1 cellular context compared by ENCODE assay signal in the genomic region with DNA sequence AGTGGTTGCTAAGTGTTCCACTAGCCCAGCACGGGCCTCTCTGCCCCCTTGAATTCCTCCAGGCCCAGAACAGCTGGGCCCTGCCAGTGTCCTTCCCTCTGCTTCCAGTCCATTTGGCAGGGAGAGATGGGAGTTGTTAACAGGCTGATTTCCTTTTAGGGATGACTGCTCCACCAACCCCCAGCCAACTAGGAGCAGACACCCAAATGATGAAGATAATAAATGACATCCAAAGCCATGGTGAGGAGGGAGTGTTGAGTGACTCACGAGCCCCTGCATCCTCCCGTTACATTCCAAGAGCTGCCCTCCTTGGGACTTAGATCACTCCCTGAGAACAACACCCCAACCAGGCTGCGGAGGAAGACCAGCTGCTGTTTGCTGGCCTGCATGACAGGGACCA.
TF ChIP-seq lines count a peak whose summit lies in the region.

No MANE protein-coding gene starts in this region.

TF ChIP-seq in GM23338, 12 proteins besides CTCF, POLR2A, EP300 and RAD21 (continued from another document):
- no peak for TF ChIP-seq REST (IDR thresholded peaks at IDR 0.05; ENCODE audit: unreplicated experiment)
- no peak for TF ChIP-seq POLR2AphosphoS5 (IDR thresholded peaks at IDR 0.05; ENCODE audit: low read depth)
- no peak for TF ChIP-seq NANOG (IDR thresholded peaks at IDR 0.05; ENCODE audit: borderline replicate concordance)
- TF ChIP-seq, protein P1, sequence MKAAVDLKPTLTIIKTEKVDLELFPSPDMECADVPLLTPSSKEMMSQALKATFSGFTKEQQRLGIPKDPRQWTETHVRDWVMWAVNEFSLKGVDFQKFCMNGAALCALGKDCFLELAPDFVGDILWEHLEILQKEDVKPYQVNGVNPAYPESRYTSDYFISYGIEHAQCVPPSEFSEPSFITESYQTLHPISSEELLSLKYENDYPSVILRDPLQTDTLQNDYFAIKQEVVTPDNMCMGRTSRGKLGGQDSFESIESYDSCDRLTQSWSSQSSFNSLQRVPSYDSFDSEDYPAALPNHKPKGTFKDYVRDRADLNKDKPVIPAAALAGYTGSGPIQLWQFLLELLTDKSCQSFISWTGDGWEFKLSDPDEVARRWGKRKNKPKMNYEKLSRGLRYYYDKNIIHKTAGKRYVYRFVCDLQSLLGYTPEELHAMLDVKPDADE (IDR thresholded peaks at IDR 0.05): no peak
- no peak for TF ChIP-seq CREB1 (CRISPR knock-in tag; IDR thresholded peaks at IDR 0.05; ENCODE audit: low read depth)
- no peak for TF ChIP-seq ZNF114 (CRISPR knock-in tag; IDR thresholded peaks at IDR 0.05)
- no peak for TF ChIP-seq ZNF331 (CRISPR knock-in tag; IDR thresholded peaks at IDR 0.05; ENCODE audit: low read depth)
- no peak for TF ChIP-seq EZH2phosphoT487 (IDR thresholded peaks at IDR 0.05; ENCODE audit: unreplicated experiment)
